Comparison of ENCODE assay signal across 8 cellular contexts in genomic region chr4:24584175-24584850, GRCh38. TPM values are rescaled to one million over a fixed set of nuclear protein-coding genes. Genes with fewer than 3 reads are reported as not detected.
DNase-seq lines count a peak whose midpoint lies in the region; ATAC-seq lines count a peak whose summit lies in the region.

Gene DHX15, minus strand, starts transcription at chr4:24584554. Its CDS starts 161 bp downstream, at chr4:24584393.

- H3K27ac ChIP-seq in BLaER1 treated with 17β-estradiol and CSF1 and Interleukin-3, amounts not matched to agents 10 nM and 100 nM: peak within 1 kb of the TSS; percentile 95 to 100 (median 100)

- H4K20me1 ChIP-seq in BLaER1 treated with 17β-estradiol and CSF1 and Interleukin-3, amounts not matched to agents 10 nM and 100 nM: peaks cover 39 to 48% (median 41%) of the 10 kb centered on the region in 11 experiments

- H3K36me3 ChIP-seq in BLaER1 treated with 17β-estradiol and CSF1 and Interleukin-3, amounts not matched to agents 10 nM and 100 nM: peaks cover 10 to 38% (median 28%) of the 10 kb centered on the region in 11 experiments; a peak in 20 of 22 replicates

- intact Hi-C loops in left colon (cut with DNase I, micrococcal nuclease): no loop called here

- H3K4me1 ChIP-seq in BLaER1 treated with 17β-estradiol and CSF1 and Interleukin-3, amounts not matched to agents 10 nM and 100 nM: peaks cover 21 to 42% (median 35%) of the 10 kb centered on the region in 10 experiments

- peak within 1 kb of the TSS; percentile 86 to 97 (median 89) for H3K4me2 ChIP-seq in BLaER1 treated with 17β-estradiol and CSF1 and Interleukin-3, amounts not matched to agents 10 nM and 100 nM

- peak within 1 kb of the TSS; percentile 97 to 100 (median 100) for H3K9ac ChIP-seq in BLaER1 treated with 17β-estradiol and CSF1 and Interleukin-3, amounts not matched to agents 10 nM and 100 nM

- H3K27me3 ChIP-seq in BLaER1 treated with 17β-estradiol and CSF1 and Interleukin-3, amounts not matched to agents 10 nM and 100 nM: no peaks in the 10 kb centered on the region

- ATAC-seq in GM19328 (IDR thresholded peaks at IDR 0.05; ENCODE audit: unreplicated experiment) (peak; percentile 80), HG03520 (IDR thresholded peaks at IDR 0.05; ENCODE audit: unreplicated experiment) (peak; percentile 83), left colon (peak; percentile 91)

- H3K9me3 ChIP-seq in BLaER1 treated with 17β-estradiol and CSF1 and Interleukin-3, amounts not matched to agents 10 nM and 100 nM (replicated peaks in 1 of 11): peaks cover 3 to 7% (median 5%) of the 10 kb centered on the region in 11 experiments; a peak in 18 of 22 replicates

- DNase-seq in NCI-H69 (lab: John Stamatoyannopoulos, UW): peak; percentile 96
- peak; percentile 91 for DNase-seq in activated CD4-positive, alpha-beta T cell treated with anti-CD3 and anti-CD28 coated beads, Interleukin-2, amount 50 U/mL, for 1 hour
- peak; percentile 22 for DNase-seq in cortex of kidney (lab: John Stamatoyannopoulos, UW)
- DNase-seq in left colon: peak; percentile 97 to 98
- peak; percentile 93 for DNase-seq in stimulated activated CD4-positive, alpha-beta T cell treated with anti-CD3 and anti-CD28 coated beads, Interleukin-1b, Interleukin-23, amount 100 ng/mL, for 48 hours

- H3K4me3 ChIP-seq in BLaER1 treated with 17β-estradiol and CSF1 and Interleukin-3, amounts not matched to agents 10 nM and 100 nM: peak within 1 kb of the TSS; percentile 86 to 100 (median 99)

RNA-seq across cellular contexts. Expression of gene DHX15, which starts in this region (rescaled TPM):
- 100 to 1,000 TPM; 114 to 124 TPM for total RNA-seq in left colon

Comparison
In these comparisons a context has a peak if more than half of its experiments do, and no peak if none do; other contexts are left out.
1. Peak in every context shown above with its lines: DNase-seq, ATAC-seq, H3K4me3 ChIP-seq and H3K27ac ChIP-seq.
2. DNase-seq: peak in every context shown above with its lines; median percentile 98 in left colon; 96 in NCI-H69; 93 in stimulated activated CD4-positive, alpha-beta T cell treated with anti-CD3 and anti-CD28 coated beads, Interleukin-1b, Interleukin-23, amount 100 ng/mL, for 48 hours; 91 in activated CD4-positive, alpha-beta T cell treated with anti-CD3 and anti-CD28 coated beads, Interleukin-2, amount 50 U/mL, for 1 hour; 22 in cortex of kidney.